Comparison of ENCODE assay signal across 8 cellular contexts in the genomic region with DNA sequence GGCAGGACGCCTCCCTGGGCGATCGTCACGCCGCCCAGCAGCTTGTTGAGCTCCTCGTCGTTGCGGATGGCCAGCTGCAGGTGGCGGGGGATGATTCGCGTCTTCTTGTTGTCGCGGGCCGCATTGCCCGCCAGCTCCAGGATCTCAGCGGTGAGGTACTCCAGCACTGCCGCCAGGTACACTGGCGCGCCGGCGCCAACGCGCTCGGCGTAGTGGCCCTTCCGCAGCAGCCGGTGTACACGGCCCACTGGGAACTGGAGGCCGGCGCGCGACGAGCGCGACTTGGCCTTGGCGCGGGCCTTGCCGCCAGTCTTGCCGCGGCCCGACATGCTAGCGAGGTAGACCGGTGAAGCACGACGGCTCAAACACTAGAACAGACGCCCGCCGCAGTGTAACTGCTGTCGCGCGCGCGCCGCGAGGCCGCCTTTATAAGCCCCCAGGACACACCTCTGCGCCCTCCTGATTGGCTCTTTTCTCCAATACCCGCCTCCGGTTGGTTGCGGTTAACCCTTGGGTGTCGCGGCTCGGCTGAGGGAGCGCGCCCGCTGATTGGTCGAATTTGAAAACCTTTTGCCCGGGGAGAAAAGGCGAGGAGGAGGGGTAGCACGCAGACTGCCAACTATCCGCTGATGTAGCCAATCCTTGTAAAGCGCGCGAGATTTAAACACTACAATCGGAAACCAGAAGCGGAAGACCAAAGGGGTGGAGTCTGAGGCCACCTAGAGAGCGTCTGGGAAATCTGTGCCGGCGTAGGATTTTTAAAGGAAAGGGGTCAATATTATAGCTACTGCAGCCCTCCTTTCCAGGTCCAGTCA. TPM values are rescaled to one million over a fixed set of nuclear protein-coding genes. Genes with fewer than 3 reads are reported as not detected.
DNase-seq lines count a peak whose midpoint lies in the region; ATAC-seq and TF ChIP-seq lines count a peak whose summit lies in the region.

No MANE protein-coding gene starts in this region.

- H3K27ac Mint-ChIP-seq in Calu3 (ENCODE audit: unreplicated experiment) = peak overlapping the region; percentile 90

- intact Hi-C loops in Calu3 (cut with micrococcal nuclease; ENCODE audit: unreplicated experiment) = no loop called here

- peak overlapping the region; percentile 89 for H3K27ac ChIP-seq in HUES48 (ENCODE audit: low read depth, low read length)
- H3K27ac ChIP-seq in mesenchymal stem cell (ENCODE audit: low read length, poor library complexity, severe bottlenecking) = peak overlapping the region; percentile 55

- no peak for TF ChIP-seq CTCF in Calu3 (IDR thresholded peaks at IDR 0.05; ENCODE audit: unreplicated experiment)

- H4K91ac ChIP-seq in mesenchymal stem cell (ENCODE audit: low read length) = peak overlapping the region; percentile 78

- DNase-seq in Calu3 (peak; percentile 94), NOMO-1 treated with dmso at 0.1 percent for 144 hours (lab: John Stamatoyannopoulos, UW; ENCODE audit: unreplicated experiment) (peak; percentile 97), mesenchymal stem cell (peak; percentile 100)
- peak; percentile 100 for DNase-seq in activated CD8-positive, alpha-beta memory T cell treated with anti-CD3 and anti-CD28 coated beads, Interleukin-2, amount 50 U/mL, for 1 hour (ENCODE audit: extremely low read depth)
- DNase-seq in stimulated activated CD8-positive, alpha-beta memory T cell treated with anti-CD3 and anti-CD28 coated beads, Interleukin-12 subunit alpha, Interleukin-12 subunit beta, amount 100 ng/mL, for 24 hours (ENCODE audit: extremely low read depth) = peak; percentile 97

- CTCF ChIA-PET in Calu3 (lab: Charles Lee) = interaction anchor here (1.0 to 1.5 kb wide), 3 partner anchors 10 to 101 kb away, joined by 3 to 5 read pairs (median 3); a partner anchor contains a TSS

- peaks cover 5% of the 10 kb centered on the region for H3K4me1 Mint-ChIP-seq in Calu3 (ENCODE audit: low read depth, unreplicated experiment)

- no peak overlapping the region for H2BK15ac ChIP-seq in mesenchymal stem cell (ENCODE audit: low read depth, poor library complexity, severe bottlenecking)

- BruUV-seq in Calu3 (replicated peaks; lab: Mats Ljungman, UMichigan) = TSS peak; percentile 84

- no peak overlapping the region for H2BK120ac ChIP-seq in mesenchymal stem cell (ENCODE audit: low read depth, low read length)

- H4K8ac ChIP-seq in mesenchymal stem cell (ENCODE audit: low read length) = peak overlapping the region; percentile 33

- peak; percentile 78 for ATAC-seq in GM21423 (IDR thresholded peaks at IDR 0.05; ENCODE audit: unreplicated experiment)

- peak overlapping the region in 1 of 2 experiments; percentile 56 for H2BK12ac ChIP-seq in mesenchymal stem cell (ENCODE audit: low read length in 2 of 2)

- peak overlapping the region; percentile 91 for H3K4me3 Mint-ChIP-seq in Calu3 (ENCODE audit: low read depth, unreplicated experiment)

- peak overlapping the region in 1 of 2 experiments; percentile 98 for H3K14ac ChIP-seq in mesenchymal stem cell (ENCODE audit: low read length in 2 of 2)

- H3K4me1 ChIP-seq in HUES48 (ENCODE audit: control insufficient read depth, insufficient read depth, low read length) (peaks cover 15% of the 10 kb centered on the region), endocrine pancreas (ENCODE audit: control insufficient read depth, insufficient read depth, low read length) (no peaks in the 10 kb centered on the region), mesenchymal stem cell (ENCODE audit: control insufficient read depth, insufficient read depth, low read depth, low read length) (peaks cover 16% of the 10 kb centered on the region)

- H3K4me3 ChIP-seq in HUES48 (ENCODE audit: low read depth, low read length) (peak overlapping the region; percentile 96), endocrine pancreas (ENCODE audit: control insufficient read depth, insufficient read depth, low read length) (no peak overlapping the region), mesenchymal stem cell (ENCODE audit: insufficient read depth in 1 of 2, low read depth in 1 of 2, low read length in 2 of 2) (peak overlapping the region; percentile 85 to 94)

- under 1% methylated on average over 76 of the region's 79 CpGs for WGBS in mesenchymal stem cell

- no peaks in the 10 kb centered on the region for H3K27me3 ChIP-seq in HUES48 (ENCODE audit: control insufficient read depth, insufficient read depth, low read length)
- H3K27me3 ChIP-seq in endocrine pancreas (ENCODE audit: control insufficient read depth, insufficient read depth, low read length) = no peaks in the 10 kb centered on the region
- H3K27me3 ChIP-seq in mesenchymal stem cell (ENCODE audit: control insufficient read depth in 1 of 2, insufficient read depth in 1 of 2, low read length in 2 of 2) = no peaks in the 10 kb centered on the region

- no peaks in the 10 kb centered on the region for H3K27me3 Mint-ChIP-seq in Calu3 (ENCODE audit: unreplicated experiment)

- no peaks in the 10 kb centered on the region for H3K9me3 Mint-ChIP-seq in Calu3 (ENCODE audit: low read depth, unreplicated experiment)

- H3K18ac ChIP-seq in mesenchymal stem cell (ENCODE audit: low read depth in 1 of 2, low read length in 2 of 2) = peak overlapping the region; percentile 80 to 85

- H2AFZ ChIP-seq in mesenchymal stem cell (ENCODE audit: low read depth, low read length) = no peak overlapping the region

- H3K9me3 ChIP-seq in HUES48 (ENCODE audit: control insufficient read depth, insufficient read depth, low read length) (no peaks in the 10 kb centered on the region), endocrine pancreas (ENCODE audit: control insufficient read depth, low read length) (no peaks in the 10 kb centered on the region), mesenchymal stem cell (ENCODE audit: control insufficient read depth, low read length) (no peaks in the 10 kb centered on the region)

- peak overlapping the region; percentile 86 to 90 for H3K4ac ChIP-seq in mesenchymal stem cell (ENCODE audit: low read depth in 1 of 2, low read length in 2 of 2)

- H3K9ac ChIP-seq in HUES48 (ENCODE audit: low read depth, low read length) = peak overlapping the region; percentile 94
- H3K9ac ChIP-seq in endocrine pancreas (ENCODE audit: control insufficient read depth, insufficient read depth, low read length) = peak overlapping the region; percentile 89
- H3K9ac ChIP-seq in mesenchymal stem cell (ENCODE audit: low read length) = peak overlapping the region; percentile 89

- peak overlapping the region; percentile 96 for H3K4me2 ChIP-seq in mesenchymal stem cell (ENCODE audit: low read length, poor library complexity, severe bottlenecking)

- peaks cover 55% of the 10 kb centered on the region for H3K36me3 Mint-ChIP-seq in Calu3 (ENCODE audit: insufficient read depth, unreplicated experiment)

- H2AK5ac ChIP-seq in mesenchymal stem cell (ENCODE audit: low read length, severe bottlenecking) = no peak overlapping the region

- peak overlapping the region in 1 of 2 experiments; percentile 95 for H3K23ac ChIP-seq in mesenchymal stem cell (ENCODE audit: low read length in 2 of 2)

- peaks cover 12% of the 10 kb centered on the region for H3K79me1 ChIP-seq in mesenchymal stem cell (replicated peaks; ENCODE audit: low read length, poor library complexity, severe bottlenecking)

- peaks cover 71% of the 10 kb centered on the region for H3K36me3 ChIP-seq in HUES48 (ENCODE audit: control insufficient read depth, insufficient read depth, low read length)
- no peaks in the 10 kb centered on the region for H3K36me3 ChIP-seq in endocrine pancreas (ENCODE audit: control insufficient read depth, insufficient read depth, low read length)
- peaks cover 33 to 61% of the 10 kb centered on the region in 2 experiments for H3K36me3 ChIP-seq in mesenchymal stem cell (ENCODE audit: control insufficient read depth in 1 of 2, insufficient read depth in 2 of 2, low read depth in 1 of 2, low read length in 2 of 2)

- no peak overlapping the region for H2BK5ac ChIP-seq in mesenchymal stem cell (ENCODE audit: low read depth, low read length, poor library complexity, severe bottlenecking)

RNA-seq across cellular contexts. Expression of a gene that starts 6.4 kb away (rescaled TPM):
- total RNA-seq in Calu3 (2022) = 46.7 and 47.6 TPM in 2 replicates
- 42.7 TPM for polyA plus RNA-seq in mesenchymal stem cell (2013, experiment 1 of 2)
- polyA plus RNA-seq in mesenchymal stem cell (2013, experiment 2 of 2) = 37.9 TPM

RNA-seq across cellular contexts. Expression of a gene that starts 10.6 kb away (rescaled TPM):
- total RNA-seq in Calu3 (2022) = 35.2 and 39.6 TPM in 2 replicates
- polyA plus RNA-seq in mesenchymal stem cell (2013, experiment 1 of 2) = 20.1 TPM
- 19.2 TPM for polyA plus RNA-seq in mesenchymal stem cell (2013, experiment 2 of 2)

RNA-seq across cellular contexts. Expression of a gene that starts 11.9 kb away (rescaled TPM):
- 7.8 and 9.5 TPM in 2 replicates for total RNA-seq in Calu3 (2022)
- 7.7 TPM for polyA plus RNA-seq in mesenchymal stem cell (2013, experiment 1 of 2)
- polyA plus RNA-seq in mesenchymal stem cell (2013, experiment 2 of 2) = 7.4 TPM

RNA-seq across cellular contexts. Expression of a gene that starts 26.1 kb away (rescaled TPM):
- total RNA-seq in Calu3 (2022) = 21.8 and 22.6 TPM in 2 replicates
- polyA plus RNA-seq in mesenchymal stem cell (2013, experiment 1 of 2) = 13.5 TPM
- polyA plus RNA-seq in mesenchymal stem cell (2013, experiment 2 of 2) = 13.2 TPM

RNA-seq across cellular contexts. Expression of a gene that starts 27.7 kb away (rescaled TPM):
- 15.1 and 15.8 TPM in 2 replicates for total RNA-seq in Calu3 (2022)
- polyA plus RNA-seq in mesenchymal stem cell (2013, experiment 1 of 2) = 29.0 TPM
- polyA plus RNA-seq in mesenchymal stem cell (2013, experiment 2 of 2) = 29.0 TPM
